1 cellular context compared by ENCODE assay signal in the genomic region with DNA sequence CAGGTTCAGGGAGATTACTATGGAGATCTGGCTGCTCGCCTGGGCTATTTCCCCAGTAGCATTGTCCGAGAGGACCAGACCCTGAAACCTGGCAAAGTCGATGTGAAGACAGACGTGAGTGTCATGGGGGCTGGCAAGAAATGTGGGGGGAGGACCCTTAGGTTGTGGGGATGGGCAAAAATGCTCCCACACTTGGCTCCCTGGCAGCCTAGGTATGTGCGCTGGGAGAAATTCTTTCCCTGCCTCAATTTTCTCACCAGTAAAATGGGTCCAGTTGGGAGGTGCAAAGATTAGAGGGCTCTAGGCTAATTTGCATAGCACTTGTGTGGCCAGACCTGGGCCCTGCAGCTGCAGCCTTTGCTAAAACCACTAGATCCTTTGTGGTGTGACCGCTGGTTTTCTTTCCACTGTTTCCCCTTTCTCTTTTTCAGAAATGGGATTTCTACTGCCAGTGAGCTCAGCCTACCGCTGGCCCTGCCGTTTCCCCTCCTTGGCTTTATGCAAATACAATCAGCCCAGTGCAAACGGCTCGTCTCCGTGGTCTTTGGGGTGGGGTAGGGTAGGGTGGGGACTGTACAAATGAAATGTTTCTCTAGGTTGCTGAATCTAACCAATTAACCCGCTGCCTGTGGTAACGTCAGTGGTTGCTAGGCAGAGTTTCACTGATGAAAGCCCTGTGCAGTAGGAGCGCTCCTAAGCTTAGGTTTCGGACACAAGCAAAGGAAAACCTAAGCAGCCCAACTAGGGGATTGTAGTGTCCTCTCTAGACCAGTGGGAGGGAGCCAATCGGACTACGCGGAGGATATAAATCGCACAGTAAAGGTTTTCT.
A peak's percentile ranks its signal among the peaks of the same experiment; 100 is the strongest.
TF ChIP-seq lines count a peak whose summit lies in the region.

No MANE protein-coding gene starts in this region.

TF ChIP-seq in SK-N-SH, 30 proteins besides CTCF, POLR2A, EP300 and RAD21 (continued from another document):
- TF ChIP-seq, protein P1, sequence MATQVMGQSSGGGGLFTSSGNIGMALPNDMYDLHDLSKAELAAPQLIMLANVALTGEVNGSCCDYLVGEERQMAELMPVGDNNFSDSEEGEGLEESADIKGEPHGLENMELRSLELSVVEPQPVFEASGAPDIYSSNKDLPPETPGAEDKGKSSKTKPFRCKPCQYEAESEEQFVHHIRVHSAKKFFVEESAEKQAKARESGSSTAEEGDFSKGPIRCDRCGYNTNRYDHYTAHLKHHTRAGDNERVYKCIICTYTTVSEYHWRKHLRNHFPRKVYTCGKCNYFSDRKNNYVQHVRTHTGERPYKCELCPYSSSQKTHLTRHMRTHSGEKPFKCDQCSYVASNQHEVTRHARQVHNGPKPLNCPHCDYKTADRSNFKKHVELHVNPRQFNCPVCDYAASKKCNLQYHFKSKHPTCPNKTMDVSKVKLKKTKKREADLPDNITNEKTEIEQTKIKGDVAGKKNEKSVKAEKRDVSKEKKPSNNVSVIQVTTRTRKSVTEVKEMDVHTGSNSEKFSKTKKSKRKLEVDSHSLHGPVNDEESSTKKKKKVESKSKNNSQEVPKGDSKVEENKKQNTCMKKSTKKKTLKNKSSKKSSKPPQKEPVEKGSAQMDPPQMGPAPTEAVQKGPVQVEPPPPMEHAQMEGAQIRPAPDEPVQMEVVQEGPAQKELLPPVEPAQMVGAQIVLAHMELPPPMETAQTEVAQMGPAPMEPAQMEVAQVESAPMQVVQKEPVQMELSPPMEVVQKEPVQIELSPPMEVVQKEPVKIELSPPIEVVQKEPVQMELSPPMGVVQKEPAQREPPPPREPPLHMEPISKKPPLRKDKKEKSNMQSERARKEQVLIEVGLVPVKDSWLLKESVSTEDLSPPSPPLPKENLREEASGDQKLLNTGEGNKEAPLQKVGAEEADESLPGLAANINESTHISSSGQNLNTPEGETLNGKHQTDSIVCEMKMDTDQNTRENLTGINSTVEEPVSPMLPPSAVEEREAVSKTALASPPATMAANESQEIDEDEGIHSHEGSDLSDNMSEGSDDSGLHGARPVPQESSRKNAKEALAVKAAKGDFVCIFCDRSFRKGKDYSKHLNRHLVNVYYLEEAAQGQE (IDR thresholded peaks at IDR 0.05; ENCODE audit: low read depth, low read length) = no peak
- TF ChIP-seq MEF2A (IDR thresholded peaks at IDR 0.05; ENCODE audit: borderline replicate concordance, low read depth) (no peak), FOXJ3 (CRISPR knock-in tag; IDR thresholded peaks at IDR 0.05) (no peak), JUND (IDR thresholded peaks at IDR 0.05) (no peak), POLR2AphosphoS5 (IDR thresholded peaks at IDR 0.05; ENCODE audit: low read depth, low read length) (no peak), SIN3A (IDR thresholded peaks at IDR 0.05; ENCODE audit: borderline replicate concordance, low read depth, low read length) (0 out of 2 replicates have a peak, but pooled peaks have one; percentile 8), RFX5 (IDR thresholded peaks at IDR 0.05; ENCODE audit: low read length) (peak; percentile 99), RCOR1 (IDR thresholded peaks at IDR 0.05; ENCODE audit: low read length) (no peak; the same call in 1 of the 2 replicates), SMC3 (IDR thresholded peaks at IDR 0.05; ENCODE audit: low read depth, low read length) (no peak), NFIC (IDR thresholded peaks at IDR 0.05; ENCODE audit: borderline replicate concordance) (no peak), EZH2phosphoT487 (IDR thresholded peaks at IDR 0.05; ENCODE audit: borderline replicate concordance, low read depth) (no peak), FOSL2 (IDR thresholded peaks at IDR 0.05; ENCODE audit: borderline replicate concordance, low read depth) (no peak), CHD2 (IDR thresholded peaks at IDR 0.05; ENCODE audit: low read length, partially characterized antibody) (no peak), TCF12 (IDR thresholded peaks at IDR 0.05) (no peak), RXRA (IDR thresholded peaks at IDR 0.05; ENCODE audit: borderline replicate concordance, low read depth) (no peak), ELF1 (IDR thresholded peaks at IDR 0.05) (no peak)
- TF ChIP-seq, protein P2, sequence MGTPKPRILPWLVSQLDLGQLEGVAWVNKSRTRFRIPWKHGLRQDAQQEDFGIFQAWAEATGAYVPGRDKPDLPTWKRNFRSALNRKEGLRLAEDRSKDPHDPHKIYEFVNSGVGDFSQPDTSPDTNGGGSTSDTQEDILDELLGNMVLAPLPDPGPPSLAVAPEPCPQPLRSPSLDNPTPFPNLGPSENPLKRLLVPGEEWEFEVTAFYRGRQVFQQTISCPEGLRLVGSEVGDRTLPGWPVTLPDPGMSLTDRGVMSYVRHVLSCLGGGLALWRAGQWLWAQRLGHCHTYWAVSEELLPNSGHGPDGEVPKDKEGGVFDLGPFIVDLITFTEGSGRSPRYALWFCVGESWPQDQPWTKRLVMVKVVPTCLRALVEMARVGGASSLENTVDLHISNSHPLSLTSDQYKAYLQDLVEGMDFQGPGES (IDR thresholded peaks at IDR 0.05; ENCODE audit: low read depth, low read length) = no peak
- TF ChIP-seq, protein P3, sequence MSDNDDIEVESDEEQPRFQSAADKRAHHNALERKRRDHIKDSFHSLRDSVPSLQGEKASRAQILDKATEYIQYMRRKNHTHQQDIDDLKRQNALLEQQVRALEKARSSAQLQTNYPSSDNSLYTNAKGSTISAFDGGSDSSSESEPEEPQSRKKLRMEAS (IDR thresholded peaks at IDR 0.05; ENCODE audit: low read depth) = 0 out of 2 replicates have a peak, but pooled peaks have one; percentile 30
- TF ChIP-seq, protein P4, sequence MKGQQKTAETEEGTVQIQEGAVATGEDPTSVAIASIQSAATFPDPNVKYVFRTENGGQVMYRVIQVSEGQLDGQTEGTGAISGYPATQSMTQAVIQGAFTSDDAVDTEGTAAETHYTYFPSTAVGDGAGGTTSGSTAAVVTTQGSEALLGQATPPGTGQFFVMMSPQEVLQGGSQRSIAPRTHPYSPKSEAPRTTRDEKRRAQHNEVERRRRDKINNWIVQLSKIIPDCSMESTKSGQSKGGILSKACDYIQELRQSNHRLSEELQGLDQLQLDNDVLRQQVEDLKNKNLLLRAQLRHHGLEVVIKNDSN (IDR thresholded peaks at IDR 0.05; ENCODE audit: borderline replicate concordance, low read depth) = no peak
- TF ChIP-seq, protein P5, sequence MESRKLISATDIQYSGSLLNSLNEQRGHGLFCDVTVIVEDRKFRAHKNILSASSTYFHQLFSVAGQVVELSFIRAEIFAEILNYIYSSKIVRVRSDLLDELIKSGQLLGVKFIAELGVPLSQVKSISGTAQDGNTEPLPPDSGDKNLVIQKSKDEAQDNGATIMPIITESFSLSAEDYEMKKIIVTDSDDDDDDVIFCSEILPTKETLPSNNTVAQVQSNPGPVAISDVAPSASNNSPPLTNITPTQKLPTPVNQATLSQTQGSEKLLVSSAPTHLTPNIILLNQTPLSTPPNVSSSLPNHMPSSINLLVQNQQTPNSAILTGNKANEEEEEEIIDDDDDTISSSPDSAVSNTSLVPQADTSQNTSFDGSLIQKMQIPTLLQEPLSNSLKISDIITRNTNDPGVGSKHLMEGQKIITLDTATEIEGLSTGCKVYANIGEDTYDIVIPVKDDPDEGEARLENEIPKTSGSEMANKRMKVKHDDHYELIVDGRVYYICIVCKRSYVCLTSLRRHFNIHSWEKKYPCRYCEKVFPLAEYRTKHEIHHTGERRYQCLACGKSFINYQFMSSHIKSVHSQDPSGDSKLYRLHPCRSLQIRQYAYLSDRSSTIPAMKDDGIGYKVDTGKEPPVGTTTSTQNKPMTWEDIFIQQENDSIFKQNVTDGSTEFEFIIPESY (IDR thresholded peaks at IDR 0.05; ENCODE audit: borderline replicate concordance, low read depth) = no peak
- TF ChIP-seq, protein P6, sequence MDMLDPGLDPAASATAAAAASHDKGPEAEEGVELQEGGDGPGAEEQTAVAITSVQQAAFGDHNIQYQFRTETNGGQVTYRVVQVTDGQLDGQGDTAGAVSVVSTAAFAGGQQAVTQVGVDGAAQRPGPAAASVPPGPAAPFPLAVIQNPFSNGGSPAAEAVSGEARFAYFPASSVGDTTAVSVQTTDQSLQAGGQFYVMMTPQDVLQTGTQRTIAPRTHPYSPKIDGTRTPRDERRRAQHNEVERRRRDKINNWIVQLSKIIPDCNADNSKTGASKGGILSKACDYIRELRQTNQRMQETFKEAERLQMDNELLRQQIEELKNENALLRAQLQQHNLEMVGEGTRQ (IDR thresholded peaks at IDR 0.05; ENCODE audit: borderline replicate concordance, low read depth, low read length) = no peak
